8 cellular contexts compared by ENCODE assay signal in genomic region chr6:42978793-42979522, GRCh38. TPM values are rescaled to one million over a fixed set of nuclear protein-coding genes. Genes with fewer than 3 reads are reported as not detected.
DNase-seq lines count a peak whose midpoint lies in the region; ATAC-seq, FAIRE-seq and TF ChIP-seq lines count a peak whose summit lies in the region.

TSS of gene PEX6 (minus strand) at chr6:42979181. CDS start at chr6:42979150, 31 bp downstream.

- H3K9me3 Mint-ChIP-seq in WTC11, result no peaks in the 10 kb centered on the region
- H3K9me3 Mint-ChIP-seq in immature natural killer cell, result no peaks in the 10 kb centered on the region

- H3K4me1 Mint-ChIP-seq in WTC11 (peaks cover 21% of the 10 kb centered on the region), immature natural killer cell (peaks cover 37 to 46% of the 10 kb centered on the region in 2 donors)

- POLR2A ChIA-PET in WTC11 (lab: Charles Lee), result interaction anchor here (0.6 to 1.9 kb wide), 16 partner anchors 13 to 539 kb away, joined by 3 to 11 read pairs (median 3); partner anchors contain the start of genes CNPY3, GNMT, KLC4 and KLHDC3

- CTCF ChIA-PET in WTC11 (lab: Charles Lee), result interaction anchor here (1.1 to 3.7 kb wide), 9 partner anchors 10 to 165 kb away, joined by 3 to 19 read pairs (median 5); partner anchors contain the start of genes GNMT, KLHDC3 and MEA1

- H3K27me3 ChIP-seq in bronchial epithelial cell (ENCODE audit: control insufficient read depth, insufficient read depth, low read length), result no peaks in the 10 kb centered on the region

- H3K27me3 Mint-ChIP-seq in WTC11 (ENCODE audit: low read depth) (no peaks in the 10 kb centered on the region), immature natural killer cell (ENCODE audit: low read depth in 3 of 3) (peaks cover 3 to 9% (median 6%) of the 10 kb centered on the region in 3 donors)

- peak; percentile 68 for DNase-seq in ACHN
- peak; percentile 89 for DNase-seq in NCI-H2227 treated with DMSO at 0.1 percent for 48 hours (lab: John Stamatoyannopoulos, UW)
- DNase-seq in WTC11 (ENCODE audit: low spot score), result peak; percentile 86
- peak; percentile 60 for DNase-seq in bronchial epithelial cell (ENCODE audit: low read depth)
- DNase-seq in immature natural killer cell, result peak; percentile 89 to 91 (median 90)
- DNase-seq in stimulated activated CD4-positive, alpha-beta T cell treated with anti-CD3 and anti-CD28 coated beads, Interleukin-12 subunit alpha, Interleukin-12 subunit beta, amount 100 ng/mL, for 24 hours (ENCODE audit: low read depth in 2 of 2), result peak; percentile 85 to 90

- in situ Hi-C loops in ACHN (cut with HindIII; ENCODE audit: low pct_ligation_motif_present, low pct_unique_long_range_greater_than_20kb, low sequenced_read_pairs), result no loop called here
- in situ Hi-C loops in GM18951 (cut with MboI; ENCODE audit: low sequenced_read_pairs, unreplicated experiment), result no loop called here

- peak; percentile 96 for TF ChIP-seq POLR2A in GM18951 (IDR thresholded peaks at IDR 0.05; ENCODE audit: extremely low read depth, insufficient read depth, insufficient read length)

- H3K36me3 ChIP-seq in bronchial epithelial cell (ENCODE audit: control insufficient read depth, insufficient read depth, low read length), result no peaks in the 10 kb centered on the region

- peak within 1 kb of the TSS; percentile 65 for H3K4me3 ChIP-seq in bronchial epithelial cell (ENCODE audit: low read depth, low read length)

- ATAC-seq in HG03175 (IDR thresholded peaks at IDR 0.05; ENCODE audit: unreplicated experiment) (peak; percentile 96), WTC11 (peak; percentile 88)

- no peak for FAIRE-seq in bronchial epithelial cell (lab: Jason Lieb, UNC)

- H3K27ac Mint-ChIP-seq in WTC11 (peak within 1 kb of the TSS; percentile 98), immature natural killer cell (peak within 1 kb of the TSS; percentile 94 to 99 (median 98))

- peak within 1 kb of the TSS; percentile 91 for H3K4me3 Mint-ChIP-seq in WTC11
- peak within 1 kb of the TSS; percentile 89 to 97 (median 96) for H3K4me3 Mint-ChIP-seq in immature natural killer cell

- H3K36me3 Mint-ChIP-seq in WTC11 (no peaks in the 10 kb centered on the region), immature natural killer cell (peaks cover 0 to 4% (median 4%) of the 10 kb centered on the region in 3 donors)

- TF ChIP-seq CTCF in WTC11 (IDR thresholded peaks at IDR 0.05) (no peak), bronchial epithelial cell (IDR thresholded peaks at IDR 0.05; ENCODE audit: insufficient read depth, low read length, severe bottlenecking) (no peak)

TF ChIP-seq in WTC11, 78 proteins besides CTCF, POLR2A, EP300 and RAD21 (continues in another document):
- TF ChIP-seq MXD4 (CRISPR knock-in tag; IDR thresholded peaks at IDR 0.05; ENCODE audit: borderline replicate concordance), result no peak
- 0 out of 2 replicates have a peak, but pooled peaks have one; percentile 7 for TF ChIP-seq SMAD4 (CRISPR knock-in tag; IDR thresholded peaks at IDR 0.05)
- peak; percentile 14; the same call in 1 of the 2 replicates for TF ChIP-seq FOXP1 (CRISPR knock-in tag; IDR thresholded peaks at IDR 0.05; ENCODE audit: borderline replicate concordance)
- 0 out of 2 replicates have a peak, but pooled peaks have one; percentile 30 for TF ChIP-seq TEAD1 (CRISPR knock-in tag; IDR thresholded peaks at IDR 0.05)
- TF ChIP-seq ZBTB21 (CRISPR knock-in tag; IDR thresholded peaks at IDR 0.05; ENCODE audit: borderline replicate concordance), result no peak
- TF ChIP-seq TEAD4 (CRISPR knock-in tag; IDR thresholded peaks at IDR 0.05), result no peak
- TF ChIP-seq MAX (CRISPR knock-in tag; IDR thresholded peaks at IDR 0.05), result peak; percentile 81
- 0 out of 2 replicates have a peak, but pooled peaks have one; percentile 23 for TF ChIP-seq JUN (CRISPR knock-in tag; IDR thresholded peaks at IDR 0.05)
- no peak for TF ChIP-seq E2F1 (CRISPR knock-in tag; IDR thresholded peaks at IDR 0.05)
- no peak for TF ChIP-seq ZNF425 (CRISPR knock-in tag; conservative IDR thresholded peaks at IDR 0.05)
- TF ChIP-seq ESRRA (CRISPR knock-in tag; IDR thresholded peaks at IDR 0.05; ENCODE audit: borderline replicate concordance), result 0 out of 2 replicates have a peak, but pooled peaks have one; percentile 59
- 0 out of 2 replicates have a peak, but pooled peaks have one; percentile 23 for TF ChIP-seq FOXK1 (CRISPR knock-in tag; IDR thresholded peaks at IDR 0.05)
- peak; percentile 85; the same call in 1 of the 2 replicates for TF ChIP-seq HMGXB4 (CRISPR knock-in tag; IDR thresholded peaks at IDR 0.05)
- peak; percentile 46; the same call in 1 of the 2 replicates for TF ChIP-seq ARID4B (CRISPR knock-in tag; IDR thresholded peaks at IDR 0.05; ENCODE audit: borderline replicate concordance)

RNA-seq across cellular contexts. Expression of gene PEX6, which starts in this region (rescaled TPM):
- total RNA-seq in WTC11 (2021) (8.2 to 12.6 TPM (median 11.7 TPM) in 3 replicates), bronchial epithelial cell (25.0 and 32.1 TPM in 2 replicates)
- polyA plus RNA-seq in immature natural killer cell, result 10 to 100 TPM; 12.2 to 18.1 (median 16.4) TPM

Comparison
In these comparisons a context has a peak if more than half of its experiments do, and no peak if none do; other contexts are left out.
1. Peak in every context shown above with its lines: DNase-seq, ATAC-seq and H3K4me3 ChIP-seq.